ENCODE assay signal across 14 cellular contexts in the genomic region with DNA sequence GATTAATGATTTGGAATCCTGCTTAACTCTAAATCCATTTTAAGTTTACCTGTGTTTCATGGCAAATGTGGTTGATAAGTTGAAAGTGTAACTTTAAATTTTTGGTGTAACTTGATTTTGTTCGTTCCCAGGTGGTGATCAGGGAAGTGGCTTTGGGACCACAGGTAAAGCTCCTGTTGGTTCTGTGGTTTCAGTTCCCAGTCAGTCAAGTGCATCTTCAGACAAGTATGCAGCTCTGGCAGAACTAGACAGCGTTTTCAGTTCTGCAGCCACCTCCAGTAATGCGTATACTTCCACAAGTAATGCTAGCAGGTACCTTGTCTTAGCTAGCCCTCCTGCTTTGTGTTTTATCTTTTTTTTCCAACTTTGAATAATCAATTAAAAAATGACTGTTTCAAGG.
DNase-seq lines count a peak whose midpoint lies in the region; ATAC-seq and TF ChIP-seq lines count a peak whose summit lies in the region.
"Had no signal": no experiment of that assay in that cellular context is flagged by ENCODE, and none has a peak within 500 bp of the region (broad histone marks: within the 10 kb centered on the region; RNA-seq: fewer than 3 reads in every experiment).

No MANE protein-coding gene starts in this region.

- no peak for TF ChIP-seq CTCF in dorsolateral prefrontal cortex (IDR thresholded peaks at IDR 0.05 in 54 of 56, conservative IDR thresholded peaks at IDR 0.05 in 2 of 56; ENCODE audit: low read depth in 1 of 56, partially characterized antibody in 56 of 56)
- TF ChIP-seq CTCF in upper lobe of left lung (IDR thresholded peaks at IDR 0.05): no peak

- peaks cover 9 to 91% (median 43%) of the 10 kb centered on the region in 4 donors for H3K36me3 ChIP-seq in upper lobe of left lung

- TF ChIP-seq POLR2A in upper lobe of left lung (IDR thresholded peaks at IDR 0.05): no peak

- H3K27me3 Mint-ChIP-seq in activated CD4-positive, alpha-beta T cell treated with anti-CD3 and anti-CD28 coated beads for 36 hours: no peaks in the 10 kb centered on the region
- H3K27me3 Mint-ChIP-seq: activated T-cell treated with anti-CD3 and anti-CD28 coated beads, Interleukin-2, amount 50 U/mL, for 24 hours had no signal

- CTCF ChIA-PET in activated CD4-positive, alpha-beta T cell treated with anti-CD3 and anti-CD28 coated beads for 36 hours (lab: Charles Lee): no interaction called here

- H3K4me3 ChIP-seq in dorsolateral prefrontal cortex (no peak overlapping the region), upper lobe of left lung (no peak overlapping the region)

- POLR2A ChIA-PET in activated CD4-positive, alpha-beta T cell treated with anti-CD3 and anti-CD28 coated beads for 36 hours (lab: Charles Lee): no interaction called here

- WGBS in upper lobe of left lung, 2 donors: 78 to 85% methylated on average over 3 of the region's 3 CpGs

- H3K4me3 Mint-ChIP-seq in activated CD4-positive, alpha-beta T cell treated with anti-CD3 and anti-CD28 coated beads for 36 hours: no peak overlapping the region
- H3K4me3 Mint-ChIP-seq: activated T-cell treated with anti-CD3 and anti-CD28 coated beads, Interleukin-2, amount 50 U/mL, for 24 hours had no signal

- H3K9me3 Mint-ChIP-seq in activated CD4-positive, alpha-beta T cell treated with anti-CD3 and anti-CD28 coated beads for 36 hours (ENCODE audit: low read depth): no peaks in the 10 kb centered on the region
- H3K9me3 Mint-ChIP-seq: activated T-cell treated with anti-CD3 and anti-CD28 coated beads, Interleukin-2, amount 50 U/mL, for 24 hours had no signal

- H3K27ac ChIP-seq in dorsolateral prefrontal cortex: no peak overlapping the region
- no peak overlapping the region for H3K27ac ChIP-seq in upper lobe of left lung
- H3K27ac ChIP-seq: C4-2B, VCaP had no signal

- no peak for TF ChIP-seq EP300 in upper lobe of left lung (IDR thresholded peaks at IDR 0.05)

- H3K27ac Mint-ChIP-seq in activated CD4-positive, alpha-beta T cell treated with anti-CD3 and anti-CD28 coated beads for 36 hours: no peak overlapping the region
- H3K27ac Mint-ChIP-seq: activated T-cell treated with anti-CD3 and anti-CD28 coated beads, Interleukin-2, amount 50 U/mL, for 24 hours had no signal

- ATAC-seq in GM18508 (IDR thresholded peaks at IDR 0.05; ENCODE audit: insufficient read depth, unreplicated experiment) (peak; percentile 80), GM19468 (IDR thresholded peaks at IDR 0.05; ENCODE audit: extremely low read depth, unreplicated experiment) (peak; percentile 48), HG02938 (IDR thresholded peaks at IDR 0.05; ENCODE audit: unreplicated experiment) (peak; percentile 88), HG03565 (IDR thresholded peaks at IDR 0.05; ENCODE audit: unreplicated experiment) (peak; percentile 80), upper lobe of left lung (ENCODE audit: low FRiP score in 2 of 2) (no peak)
- ATAC-seq in activated CD4-positive, alpha-beta T cell treated with anti-CD3 and anti-CD28 coated beads for 36 hours: no peak
- ATAC-seq: esophagus mucosa had no signal

- H3K4me1 ChIP-seq in upper lobe of left lung: no peaks in the 10 kb centered on the region

- H3K4me1 Mint-ChIP-seq in activated CD4-positive, alpha-beta T cell treated with anti-CD3 and anti-CD28 coated beads for 36 hours: peaks cover 12% of the 10 kb centered on the region

- H3K27me3 ChIP-seq in dorsolateral prefrontal cortex (no peaks in the 10 kb centered on the region), upper lobe of left lung (no peaks in the 10 kb centered on the region)

- DNase-seq in NCI-H128 (lab: John Stamatoyannopoulos, UW; ENCODE audit: unreplicated experiment) (no peak), dorsolateral prefrontal cortex (no peak), upper lobe of left lung (no peak)
- no peak for DNase-seq in activated CD4-positive, alpha-beta T cell treated with anti-CD3 and anti-CD28 coated beads for 36 hours
- DNase-seq: activated T-cell treated with anti-CD3 and anti-CD28 coated beads, Interleukin-2, amount 50 U/mL, for 24 hours; NCI-H446 treated with DMSO at 0.1 percent for 48 hours; retina had no signal

- intact Hi-C loops in dorsolateral prefrontal cortex (cut with DNase I): no loop called here
- intact Hi-C loops in activated CD4-positive, alpha-beta T cell treated with anti-CD3 and anti-CD28 coated beads for 36 hours (cut with DNase I, micrococcal nuclease): no loop called here

- no peaks in the 10 kb centered on the region for H3K9me3 ChIP-seq in upper lobe of left lung

- peaks cover 61% of the 10 kb centered on the region for H3K36me3 Mint-ChIP-seq in activated CD4-positive, alpha-beta T cell treated with anti-CD3 and anti-CD28 coated beads for 36 hours (ENCODE audit: low read depth)

Comparison
In these comparisons a context has a peak if more than half of its experiments do, and no peak if none do; other contexts are left out.
1. ATAC-seq: peak in GM18508 (single experiment), GM19468 (single experiment), HG02938 (single experiment) and HG03565 (single experiment); none in upper lobe of left lung (0 of 2) and activated CD4-positive, alpha-beta T cell treated with anti-CD3 and anti-CD28 coated beads for 36 hours (single experiment).